ENCODE assay signal across 20 cellular contexts in the genomic region with DNA sequence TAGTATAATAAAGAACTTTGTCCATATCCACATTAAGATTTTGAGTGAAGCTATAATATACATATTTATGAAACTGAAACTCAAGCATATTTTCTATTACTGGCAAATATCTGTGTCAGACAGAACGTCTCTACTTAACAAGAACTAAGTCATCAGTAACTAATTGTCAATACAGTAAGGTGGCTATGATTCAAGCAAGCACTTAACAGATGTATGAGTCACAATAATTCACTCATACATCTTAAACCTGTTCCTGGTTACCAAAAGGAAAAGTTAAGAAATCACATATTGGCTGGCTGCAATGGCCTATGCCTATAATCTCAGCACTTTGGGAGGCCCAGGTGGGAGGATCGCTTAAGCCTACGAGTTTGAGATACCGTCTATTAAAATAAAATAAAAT.
A peak's percentile ranks its signal among the peaks of the same experiment; 100 is the strongest.
DNase-seq lines count a peak whose midpoint lies in the region; ATAC-seq and TF ChIP-seq lines count a peak whose summit lies in the region.
"Had no signal": no experiment of that assay in that cellular context is flagged by ENCODE, and none has a peak within 500 bp of the region (broad histone marks: within the 10 kb centered on the region; RNA-seq: fewer than 3 reads in every experiment).

No MANE protein-coding gene starts in this region.

- no TSS peak for BruUV-seq in MCF 10A (replicated peaks; lab: Mats Ljungman, UMichigan)

- H3K36me3 ChIP-seq in breast epithelium (no peaks in the 10 kb centered on the region), thyroid gland (no peaks in the 10 kb centered on the region), uterus (no peaks in the 10 kb centered on the region)
- H3K36me3 ChIP-seq: HAP-1 had no signal

- 94% methylated on average over 4 of the region's 4 CpGs for WGBS in thyroid gland, 2 donors

- ATAC-seq in SK-N-SH treated with all-trans-retinoic acid at 6 μM for 48 hours, result peak; percentile 33
- ATAC-seq: left ventricle myocardium superior had no signal

- H3K4me3 Mint-ChIP-seq in MCF 10A (ENCODE audit: unreplicated experiment), result no peak overlapping the region

- no peak overlapping the region for H3K27ac ChIP-seq in breast epithelium
- peak overlapping the region; percentile 34 to 48 (median 45) for H3K27ac ChIP-seq in thyroid gland
- peak overlapping the region in 1 of 2 donors; percentile 73 for H3K27ac ChIP-seq in uterus
- H3K27ac ChIP-seq: esophagus squamous epithelium, pancreas, SJCRH30 had no signal

- H3K27me3 ChIP-seq in breast epithelium (no peaks in the 10 kb centered on the region), thyroid gland (no peaks in the 10 kb centered on the region), uterus (no peaks in the 10 kb centered on the region)
- H3K27me3 ChIP-seq: esophagus squamous epithelium, pancreas, SJCRH30 had no signal

- POLR2A ChIA-PET in MCF 10A (lab: Yijun Ruan, JAX), result interaction anchor here (1.0 kb wide), 1 partner anchor 27 kb away, joined by 5 read pairs; no protein-coding TSS in a partner anchor

- no peaks in the 10 kb centered on the region for H3K9me3 Mint-ChIP-seq in MCF 10A (ENCODE audit: unreplicated experiment)

- no peaks in the 10 kb centered on the region for H3K36me3 Mint-ChIP-seq in MCF 10A (ENCODE audit: insufficient read depth, unreplicated experiment)

- H3K27me3 Mint-ChIP-seq in MCF 10A (ENCODE audit: insufficient read depth, unreplicated experiment), result no peaks in the 10 kb centered on the region

- no peak for TF ChIP-seq POLR2A in breast epithelium (IDR thresholded peaks at IDR 0.05)
- no peak for TF ChIP-seq POLR2A in thyroid gland (IDR thresholded peaks at IDR 0.05)
- no peak for TF ChIP-seq POLR2A in uterus (IDR thresholded peaks at IDR 0.05)

- CTCF ChIA-PET in MCF 10A (lab: Yijun Ruan, JAX), result interaction anchor here (0.7 to 0.8 kb wide), 2 partner anchors 186 to 242 kb away, joined by 3 to 4 read pairs; no protein-coding TSS in a partner anchor

- DNase-seq in MCF 10A (ENCODE audit: unreplicated experiment), result peak; percentile 26
- no peak for DNase-seq in breast epithelium (ENCODE audit: low spot score in 2 of 2)
- peak; percentile 8 for DNase-seq in fibroblast of peridontal ligament (ENCODE audit: extremely low read depth)
- no peak for DNase-seq in thyroid gland
- DNase-seq in NCI-H774 (lab: John Stamatoyannopoulos, UW), result no peak
- DNase-seq in KG1 (lab: John Stamatoyannopoulos, UW), result no peak
- DNase-seq in uterus, result no peak
- DNase-seq: activated T-cell treated with anti-CD3 and anti-CD28 coated beads, Interleukin-2, amount 50 U/mL, for 48 hours; anterior cingulate cortex; esophagus squamous epithelium; GF-D8; hippocampal formation; left ventricle myocardium superior; NCI-H1092; pancreas; SJCRH30; stimulated activated naive CD4-positive, alpha-beta T cell had no signal

- no peak overlapping the region for H3K4me3 ChIP-seq in breast epithelium
- no peak overlapping the region for H3K4me3 ChIP-seq in thyroid gland (replicated peaks in 1 of 3)
- no peak overlapping the region for H3K4me3 ChIP-seq in uterus
- H3K4me3 ChIP-seq: esophagus squamous epithelium, HAP-1, pancreas, SJCRH30, smooth muscle cell had no signal

- intact Hi-C loops in MCF 10A (cut with micrococcal nuclease) (no loop called here), breast epithelium (cut with DNase I; ENCODE audit: low total_unique reads) (no loop called here), thyroid gland (cut with DNase I) (no loop called here), uterus (cut with DNase I; ENCODE audit: low total_unique reads) (no loop called here)

- no peaks in the 10 kb centered on the region for H3K9me3 ChIP-seq in breast epithelium
- no peaks in the 10 kb centered on the region for H3K9me3 ChIP-seq in thyroid gland
- no peaks in the 10 kb centered on the region for H3K9me3 ChIP-seq in uterus
- H3K9me3 ChIP-seq: esophagus squamous epithelium, HAP-1, pancreas, SJCRH30 had no signal

- no peaks in the 10 kb centered on the region for H3K4me1 Mint-ChIP-seq in MCF 10A (ENCODE audit: insufficient read depth, unreplicated experiment)

- TF ChIP-seq CTCF in MCF 10A (IDR thresholded peaks at IDR 0.05; ENCODE audit: unreplicated experiment), result no peak
- no peak for TF ChIP-seq CTCF in breast epithelium (IDR thresholded peaks at IDR 0.05)
- no peak for TF ChIP-seq CTCF in thyroid gland (IDR thresholded peaks at IDR 0.05)
- TF ChIP-seq CTCF in uterus (IDR thresholded peaks at IDR 0.05), result no peak

- H3K27ac Mint-ChIP-seq in MCF 10A (ENCODE audit: low read depth, unreplicated experiment), result no peak overlapping the region

- H3K4me1 ChIP-seq in breast epithelium (no peaks in the 10 kb centered on the region), thyroid gland (peaks cover 0 to 16% of the 10 kb centered on the region in 2 donors), uterus (no peaks in the 10 kb centered on the region)
- H3K4me1 ChIP-seq: pancreas, SJCRH30 had no signal

TF ChIP-seq in SK-N-SH treated with all-trans-retinoic acid at 6 μM for 48 hours, 23 proteins besides CTCF, POLR2A, EP300 and RAD21:
- TF ChIP-seq, protein P1, sequence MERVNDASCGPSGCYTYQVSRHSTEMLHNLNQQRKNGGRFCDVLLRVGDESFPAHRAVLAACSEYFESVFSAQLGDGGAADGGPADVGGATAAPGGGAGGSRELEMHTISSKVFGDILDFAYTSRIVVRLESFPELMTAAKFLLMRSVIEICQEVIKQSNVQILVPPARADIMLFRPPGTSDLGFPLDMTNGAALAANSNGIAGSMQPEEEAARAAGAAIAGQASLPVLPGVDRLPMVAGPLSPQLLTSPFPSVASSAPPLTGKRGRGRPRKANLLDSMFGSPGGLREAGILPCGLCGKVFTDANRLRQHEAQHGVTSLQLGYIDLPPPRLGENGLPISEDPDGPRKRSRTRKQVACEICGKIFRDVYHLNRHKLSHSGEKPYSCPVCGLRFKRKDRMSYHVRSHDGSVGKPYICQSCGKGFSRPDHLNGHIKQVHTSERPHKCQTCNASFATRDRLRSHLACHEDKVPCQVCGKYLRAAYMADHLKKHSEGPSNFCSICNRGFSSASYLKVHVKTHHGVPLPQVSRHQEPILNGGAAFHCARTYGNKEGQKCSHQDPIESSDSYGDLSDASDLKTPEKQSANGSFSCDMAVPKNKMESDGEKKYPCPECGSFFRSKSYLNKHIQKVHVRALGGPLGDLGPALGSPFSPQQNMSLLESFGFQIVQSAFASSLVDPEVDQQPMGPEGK (CRISPR knock-in tag; IDR thresholded peaks at IDR 0.05; ENCODE audit: borderline replicate concordance), result no peak
- TF ChIP-seq CSDC2 (CRISPR knock-in tag; IDR thresholded peaks at IDR 0.05) (no peak), ISL1 (CRISPR knock-in tag; IDR thresholded peaks at IDR 0.05) (peak; percentile 60), BACH2 (CRISPR knock-in tag; IDR thresholded peaks at IDR 0.05; ENCODE audit: borderline replicate concordance) (no peak), ZNF8 (CRISPR knock-in tag; IDR thresholded peaks at IDR 0.05) (no peak)

Comparison
In these comparisons a context has a peak if more than half of its experiments do, and no peak if none do; other contexts are left out.
1. DNase-seq: peak in MCF 10A (single experiment) and fibroblast of peridontal ligament (single experiment); none in breast epithelium (0 of 2), thyroid gland (0 of 2), NCI-H774 (single experiment), KG1 (single experiment) and uterus (0 of 2).
2. H3K27ac ChIP-seq: peak in thyroid gland (3 of 3); none in breast epithelium (0 of 2).